In genomic region chr15:81767076-81767475, GRCh38 we compare ENCODE assay signal across 21 cellular contexts.
"Had no signal": no experiment of that assay in that cellular context is flagged by ENCODE, and none has a peak within 500 bp of the region (broad histone marks: within the 10 kb centered on the region; RNA-seq: fewer than 3 reads in every experiment).

No MANE protein-coding gene starts in this region.

- ATAC-seq: HepG2, Panc1, PC-3, T-cell had no signal

- H3K27ac Mint-ChIP-seq: T-cell had no signal

- H3K4me1 Mint-ChIP-seq: T-cell had no signal

- H3K36me3 Mint-ChIP-seq: T-cell had no signal

- DNase-seq: IMR-90; Karpas-422; KG1; MG63; NCI-H1092 treated with DMSO at 0.1 percent for 48 hours; NCI-H1436; NCI-H1930; NCI-H2081; NCI-H2107; NCI-H2227 treated with DMSO at 0.1 percent for 48 hours; NCI-H510A treated with DMSO at 0.1 percent for 48 hours; NCI-H526; NCI-H748 treated with DMSO at 0.1 percent for 48 hours; NK-92 treated with Interleukin-12 subunit alpha and Interleukin-12 subunit beta, amount 100 ng/mL, for 24 hours; PC-3; SHP77; SK-N-SH; SW 1271; T-cell had no signal

- H3K9me3 Mint-ChIP-seq: T-cell had no signal

- H3K4me3 Mint-ChIP-seq: T-cell had no signal
